Comparison of ENCODE assay signal across 28 cellular contexts in genomic region chr11:111570796-111571195, GRCh38. TPM values are rescaled to one million over a fixed set of nuclear protein-coding genes. Genes with fewer than 3 reads are reported as not detected.
"Had no signal": no experiment of that assay in that cellular context is flagged by ENCODE, and none has a peak within 500 bp of the region (broad histone marks: within the 10 kb centered on the region; RNA-seq: fewer than 3 reads in every experiment).

No MANE protein-coding gene starts in this region.

- H3K27me3 ChIP-seq: colonic mucosa, dorsolateral prefrontal cortex, foreskin keratinocyte, heart left ventricle, left lung, spleen, transverse colon had no signal

- H3K4me3 ChIP-seq: cardiac muscle cell, colonic mucosa, dorsolateral prefrontal cortex, heart left ventricle, left lung, lower lobe of right lung, spleen, transverse colon had no signal

- H3K4me1 ChIP-seq: colonic mucosa, foreskin keratinocyte had no signal

- DNase-seq: activated CD4-positive, alpha-beta T cell treated with anti-CD3 and anti-CD28 coated beads for 4 hours; activated CD4-positive, alpha-beta T cell treated with anti-CD3 and anti-CD28 coated beads, Interleukin-2, amount 50 U/mL, for 4 hours; activated effector memory CD4-positive, alpha-beta T cell treated with Interleukin-2 at 50 U/mL for 16 hours; activated naive CD4-positive, alpha-beta T cell treated with Interleukin-2 at 50 U/mL for 16 hours; activated T-cell treated with anti-CD3 and anti-CD28 coated beads for 4 hours; aorta; cerebellar nuclear complex; colonic mucosa; dorsolateral prefrontal cortex; effector memory CD4-positive, alpha-beta T cell; erythroblast; foreskin keratinocyte; heart left ventricle; left lung; lower lobe of right lung; natural killer cell; right cardiac atrium; spleen; stimulated activated naive CD4-positive, alpha-beta T cell treated with Interleukin-2 at 50 U/mL for 16 hours; transverse colon had no signal

- H3K27ac ChIP-seq: cardiac muscle cell, colonic mucosa, foreskin keratinocyte, heart left ventricle, left lung, lower lobe of right lung, spleen, VCaP had no signal

- H3K36me3 ChIP-seq: cardiac muscle cell, colonic mucosa, heart left ventricle, left lung, lower lobe of right lung, spleen, transverse colon had no signal

- H3K9me3 ChIP-seq: colonic mucosa, heart left ventricle, left lung, lower lobe of right lung, spleen, transverse colon had no signal

RNA-seq across cellular contexts. Expression of gene HOATZ, which starts 56.2 kb away (rescaled TPM):
- total RNA-seq: aorta, cardiac muscle cell, colonic mucosa, fibroblast of lung, foreskin keratinocyte, heart left ventricle, natural killer cell, omental fat pad, pulmonary artery endothelial cell, right cardiac atrium, spleen, transverse colon, urinary bladder had no signal
- polyA plus RNA-seq: adipose tissue, aorta, cardiac muscle cell, fibroblast of lung, foreskin keratinocyte, heart left ventricle, right cardiac atrium, spleen, urinary bladder had no signal

RNA-seq across cellular contexts. Expression of gene BTG4, which starts 58.6 kb away (rescaled TPM):
- total RNA-seq: aorta, cardiac muscle cell, colonic mucosa, heart left ventricle, left lung, natural killer cell, omental fat pad, pulmonary artery endothelial cell, right cardiac atrium, spleen, temporal lobe, transverse colon, urinary bladder had no signal
- polyA plus RNA-seq: adipose tissue, aorta, cardiac muscle cell, heart left ventricle, right cardiac atrium, spleen, urinary bladder had no signal
